8 cellular contexts compared by ENCODE assay signal in genomic region chr22:21867528-21868266, GRCh38. TPM values are rescaled to one million over a fixed set of nuclear protein-coding genes. Genes with fewer than 3 reads are reported as not detected.
DNase-seq lines count a peak whose midpoint lies in the region; ATAC-seq, FAIRE-seq and TF ChIP-seq lines count a peak whose summit lies in the region.

Gene MAPK1, minus strand, starts transcription at chr22:21867645. Its CDS starts 205 bp downstream, at chr22:21867440.

- H3K9me3 Mint-ChIP-seq in natural killer cell = peaks cover 0 to 2% of the 10 kb centered on the region in 2 donors

- peak; percentile 42 for DNase-seq in DMS79 (lab: John Stamatoyannopoulos, UW)
- peak; percentile 84 for DNase-seq in Jurkat, Clone E6-1 (ENCODE audit: low read depth, low spot score)
- DNase-seq in RCC 7860 (ENCODE audit: low spot score) = peak; percentile 69
- DNase-seq in activated T-helper 1 cell treated with anti-CD3 and anti-CD28 coated beads, Interleukin-2, amount 50 U/mL, for 16 hours (ENCODE audit: low read depth in 1 of 2, low spot score in 1 of 2) = peak; percentile 83 to 92
- peak; percentile 84 to 87 for DNase-seq in fibroblast of lung (ENCODE audit: low read depth in 2 of 2)
- peak; percentile 95 for DNase-seq in natural killer cell
- peak; percentile 94 for DNase-seq in stimulated activated naive CD4-positive, alpha-beta T cell treated with Interleukin-2 at 50 U/mL for 16 hours (lab: John Stamatoyannopoulos, UW)

- no peaks in the 10 kb centered on the region for H3K36me3 Mint-ChIP-seq in natural killer cell

- peaks cover 2% of the 10 kb centered on the region for H3K4me1 ChIP-seq in fibroblast of lung (ENCODE audit: control insufficient read depth, extremely low read depth, insufficient read depth, low read length)

- H3K27me3 Mint-ChIP-seq in natural killer cell (ENCODE audit: low read depth in 2 of 2) = no peaks in the 10 kb centered on the region

- peak within 1 kb of the TSS; percentile 83 for H3K9ac ChIP-seq in fibroblast of lung (ENCODE audit: insufficient read depth, low read length)

- ATAC-seq in GM21619 (IDR thresholded peaks at IDR 0.05; ENCODE audit: unreplicated experiment) (peak; percentile 79), natural killer cell (peak; percentile 88 to 97 (median 90))

- peak within 1 kb of the TSS; percentile 94 to 96 for H3K27ac Mint-ChIP-seq in natural killer cell

- peak within 1 kb of the TSS; percentile 89 for H3K4me3 ChIP-seq in Jurkat, Clone E6-1 (ENCODE audit: low read length)
- peak within 1 kb of the TSS; percentile 59 to 95 (median 88) for H3K4me3 ChIP-seq in fibroblast of lung (replicated peaks in 1 of 4; ENCODE audit: control extremely low read depth in 1 of 4, insufficient read depth in 1 of 4, low read depth in 3 of 4, low read length in 4 of 4)

- no peak for FAIRE-seq in RCC 7860 (lab: Jason Lieb, UNC)

- H3K4me2 ChIP-seq in fibroblast of lung (ENCODE audit: extremely low read depth, insufficient read depth, low read length) = peak within 1 kb of the TSS; percentile 93

- peak within 1 kb of the TSS; percentile 91 for H2AFZ ChIP-seq in fibroblast of lung (ENCODE audit: low read length)

- H3K27ac ChIP-seq in fibroblast of lung (ENCODE audit: insufficient read depth, low read length) = peak within 1 kb of the TSS; percentile 83

- H3K27me3 ChIP-seq in fibroblast of lung (ENCODE audit: control insufficient read depth, insufficient read depth, low read length) = no peaks in the 10 kb centered on the region

- H4K20me1 ChIP-seq in fibroblast of lung (ENCODE audit: control insufficient read depth, extremely low read depth, insufficient read depth, low read length) = peaks cover 3% of the 10 kb centered on the region

- H3K36me3 ChIP-seq in fibroblast of lung (ENCODE audit: control insufficient read depth, insufficient read depth, low read length) = no peaks in the 10 kb centered on the region

- peak within 1 kb of the TSS; percentile 98 for H3K4me3 Mint-ChIP-seq in natural killer cell

- peaks cover 46% of the 10 kb centered on the region for H3K79me2 ChIP-seq in fibroblast of lung (ENCODE audit: control insufficient read depth, insufficient read depth, low read length)

- peaks cover 50 to 54% of the 10 kb centered on the region in 2 donors for H3K4me1 Mint-ChIP-seq in natural killer cell

- intact Hi-C loops in natural killer cell (cut with micrococcal nuclease) = loop anchor here (2.0 to 5.0 kb wide), 5 partner anchors 35 to 155 kb away; partner anchors contain the start of gene YPEL1

- no peaks in the 10 kb centered on the region for H3K9me3 ChIP-seq in fibroblast of lung (ENCODE audit: control insufficient read depth, insufficient read depth, low read depth, low read length)

- peak; percentile 18 to 21 for TF ChIP-seq CTCF in fibroblast of lung (conservative IDR thresholded peaks at IDR 0.05 in 1 of 2, IDR thresholded peaks at IDR 0.05 in 1 of 2; ENCODE audit: low read depth in 1 of 2, low read length in 2 of 2)
- TF ChIP-seq CTCF in natural killer cell (IDR thresholded peaks at IDR 0.05) = peak; percentile 32

RNA-seq across cellular contexts. Expression of gene MAPK1, which starts in this region (rescaled TPM):
- polyA plus RNA-seq in Jurkat, Clone E6-1 (2012; ENCODE audit: insufficient read depth, insufficient read length) = 73.2 TPM
- 39.3 and 53.8 TPM in 2 replicates for total RNA-seq in fibroblast of lung
- 133 and 134 TPM in 2 replicates for polyA plus RNA-seq in fibroblast of lung
- 81.9 and 90.2 TPM in 2 replicates for polyA plus RNA-seq in fibroblast of lung (2012)
- polyA minus RNA-seq in fibroblast of lung (ENCODE audit: low replicate concordance) = 115 and 151 TPM in 2 replicates
- total RNA-seq in natural killer cell = 100 to 1,000 TPM; 189 to 246 (median 214) TPM

Comparison
In these comparisons a context has a peak if more than half of its experiments do, and no peak if none do; other contexts are left out.
1. Peak in every context shown above with its lines: DNase-seq, ATAC-seq, H3K4me3 ChIP-seq and H3K27ac ChIP-seq.
2. DNase-seq: peak in every context shown above with its lines; median percentile 95 in natural killer cell; 94 in stimulated activated naive CD4-positive, alpha-beta T cell treated with Interleukin-2 at 50 U/mL for 16 hours; 88 in activated T-helper 1 cell treated with anti-CD3 and anti-CD28 coated beads, Interleukin-2, amount 50 U/mL, for 16 hours; 86 in fibroblast of lung; 84 in Jurkat, Clone E6-1; 69 in RCC 7860; 42 in DMS79.